27 cellular contexts compared by ENCODE assay signal in genomic region chr2:130846686-130847375, GRCh38. TPM values are rescaled to one million over a fixed set of nuclear protein-coding genes. Genes with fewer than 3 reads are reported as not detected.
DNase-seq lines count a peak whose midpoint lies in the region; ATAC-seq and TF ChIP-seq lines count a peak whose summit lies in the region.
"Had no signal": no experiment of that assay in that cellular context is flagged by ENCODE, and none has a peak within 500 bp of the region (broad histone marks: within the 10 kb centered on the region; RNA-seq: fewer than 3 reads in every experiment).

No MANE protein-coding gene starts in this region.

- no peak for TF ChIP-seq CTCF in H9 (conservative IDR thresholded peaks at IDR 0.05)
- TF ChIP-seq CTCF in RWPE2 (IDR thresholded peaks at IDR 0.05; ENCODE audit: poor library complexity, severe bottlenecking) = no peak
- TF ChIP-seq CTCF in fibroblast of lung (conservative IDR thresholded peaks at IDR 0.05 in 1 of 2, IDR thresholded peaks at IDR 0.05 in 1 of 2; ENCODE audit: low read depth in 1 of 2, low read length in 2 of 2) = no peak
- no peak for TF ChIP-seq CTCF in lower lobe of right lung (IDR thresholded peaks at IDR 0.05)

- WGBS in H9 (ENCODE audit: extremely low coverage, insufficient read length, low lambda C conversion rate) = no CpG with 5 or more reads among the region's 18 CpGs
- WGBS in trophoblast cell (ENCODE audit: extremely low coverage, insufficient coverage, insufficient read length) = no CpG with 5 or more reads among the region's 18 CpGs

- H4K8ac ChIP-seq in H9 (replicated peaks; ENCODE audit: insufficient read length, low read depth, low read length) (no peak overlapping the region), trophoblast cell (ENCODE audit: low read depth, low read length) (no peak overlapping the region)

- no peak overlapping the region; the same call in 1 of the 2 replicates for H3K14ac ChIP-seq in H9 (ENCODE audit: insufficient read depth, low read length)
- no peak overlapping the region for H3K14ac ChIP-seq in trophoblast cell (ENCODE audit: low read length)

- H3T11ph ChIP-seq in H9 (ENCODE audit: low read length) = no peak overlapping the region

- H3K79me2 ChIP-seq in H9 (ENCODE audit: insufficient read depth, low read length) = no peaks in the 10 kb centered on the region
- H3K79me2 ChIP-seq in fibroblast of lung (ENCODE audit: control insufficient read depth, insufficient read depth, low read length) = no peaks in the 10 kb centered on the region
- no peaks in the 10 kb centered on the region for H3K79me2 ChIP-seq in trophoblast cell (ENCODE audit: control insufficient read depth, insufficient read depth, low read length, poor library complexity)

- H2BK20ac ChIP-seq in H9 (ENCODE audit: low read depth, low read length, poor library complexity, severe bottlenecking) = no peak overlapping the region

- H3K9me3 ChIP-seq in H9 (ENCODE audit: control insufficient read depth, low read depth, low read length) = no peaks in the 10 kb centered on the region
- H3K9me3 ChIP-seq in RWPE2 (ENCODE audit: severe bottlenecking) = no peaks in the 10 kb centered on the region
- no peaks in the 10 kb centered on the region for H3K9me3 ChIP-seq in fibroblast of lung (ENCODE audit: control insufficient read depth, insufficient read depth, low read depth, low read length)
- no peaks in the 10 kb centered on the region for H3K9me3 ChIP-seq in trophoblast cell (ENCODE audit: insufficient read depth, low read depth, low read length)
- H3K9me3 ChIP-seq in lower lobe of right lung = no peaks in the 10 kb centered on the region
- H3K9me3 ChIP-seq: body of pancreas, MG63, tibial nerve had no signal

- H4K20me1 ChIP-seq in H9 (ENCODE audit: control insufficient read depth, insufficient read depth, insufficient read length) (no peaks in the 10 kb centered on the region), fibroblast of lung (ENCODE audit: control insufficient read depth, extremely low read depth, insufficient read depth, low read length) (no peaks in the 10 kb centered on the region)

- peak overlapping the region in 2 of 3 experiments; percentile 44 to 79; a peak in 2 of 7 replicates for H3K27ac Mint-ChIP-seq in H9
- H3K27ac Mint-ChIP-seq: activated CD4-positive, alpha-beta T cell treated with anti-CD3 and anti-CD28 coated beads, Interleukin-2, amount 10 ng/mL, durations not matched to agents 24 days and 14 days; activated CD8-positive, alpha-beta memory T cell treated with anti-CD3 and anti-CD28 coated beads, Interleukin-2, amount 10 ng/mL, durations not matched to agents 7 days and 5 days; activated naive CD8-positive, alpha-beta T cell had no signal

- H3K4ac ChIP-seq in H9 (ENCODE audit: low read depth, low read length) = no peak overlapping the region
- no peak overlapping the region for H3K4ac ChIP-seq in trophoblast cell (ENCODE audit: low read depth, low read length)

- H4K12ac ChIP-seq in trophoblast cell (ENCODE audit: low read depth, low read length) = no peak overlapping the region

- H2AK5ac ChIP-seq in H9 (ENCODE audit: insufficient read length, low read length) (no peak overlapping the region), trophoblast cell (ENCODE audit: low read length) (no peak overlapping the region)

- no peaks in the 10 kb centered on the region for H3K36me3 Mint-ChIP-seq in H9 (ENCODE audit: insufficient read depth in 1 of 3, low read depth in 3 of 3)
- H3K36me3 Mint-ChIP-seq: activated CD8-positive, alpha-beta memory T cell treated with anti-CD3 and anti-CD28 coated beads, Interleukin-2, amount 10 ng/mL, durations not matched to agents 7 days and 5 days; activated naive CD8-positive, alpha-beta T cell; naive B cell had no signal

- no peaks in the 10 kb centered on the region for H3K23me2 ChIP-seq in H9 (ENCODE audit: insufficient read length, low read depth, low read length, poor library complexity, severe bottlenecking)

- H3K56ac ChIP-seq in H9 (ENCODE audit: insufficient read length, low read depth, low read length) = no peak overlapping the region

- H4K5ac ChIP-seq in H9 (ENCODE audit: insufficient read length, low read depth, low read length) = no peak overlapping the region

- DNase-seq in H9 (no peak), RWPE2 (ENCODE audit: low spot score) (no peak), fibroblast of lung (ENCODE audit: low read depth in 2 of 2) (peak; percentile 31 to 85), trophoblast cell (peak; percentile 16 to 53), NCI-H345 treated with DMSO at 0.1 percent for 48 hours (lab: John Stamatoyannopoulos, UW; ENCODE audit: unreplicated experiment) (no peak), lower lobe of right lung (no peak)
- no peak for DNase-seq in stimulated activated CD4-positive, alpha-beta T cell treated with anti-CD3 and anti-CD28 coated beads, Interleukin-4, amount 100 ng/mL, for 4 hours
- DNase-seq: activated CD4-positive, alpha-beta T cell treated with anti-CD3 and anti-CD28 coated beads, Interleukin-2, amount 10 ng/mL, durations not matched to agents 24 days and 14 days; activated CD8-positive, alpha-beta memory T cell treated with anti-CD3 and anti-CD28 coated beads, Interleukin-2, amount 10 ng/mL, durations not matched to agents 7 days and 5 days; body of pancreas; dermis blood vessel endothelial cell; DMS79 treated with DMSO at 0.1 percent for 48 hours; foreskin fibroblast; hippocampal formation; islet precursor cell; MG63; naive B cell; NCI-H1436; NCI-H526; stimulated activated CD4-positive, alpha-beta T cell treated with anti-CD3 and anti-CD28 coated beads, Interleukin-2, amount 100 ng/mL, for 24 hours; stimulated activated naive CD8-positive, alpha-beta T cell treated with anti-CD3 and anti-CD28 coated beads, Interleukin-15, Interleukin-2, amounts not matched to agents 100 U/mL and 50 U/mL, for 24 hours; T-helper 1 cell had no signal

- H3K23ac ChIP-seq in H9 (ENCODE audit: insufficient read length, low read depth, low read length) (no peak overlapping the region), trophoblast cell (ENCODE audit: low read length) (no peak overlapping the region)

- intact Hi-C loops in lower lobe of right lung (cut with DNase I) = no loop called here

- H3K4me3 ChIP-seq in RWPE2 (ENCODE audit: severe bottlenecking) = no peak overlapping the region
- no peak overlapping the region for H3K4me3 ChIP-seq in fibroblast of lung (replicated peaks in 1 of 4; ENCODE audit: control extremely low read depth in 1 of 4, insufficient read depth in 1 of 4, low read depth in 3 of 4, low read length in 4 of 4)
- no peak overlapping the region for H3K4me3 ChIP-seq in trophoblast cell (ENCODE audit: low read depth, low read length)
- no peak overlapping the region for H3K4me3 ChIP-seq in lower lobe of right lung
- H3K4me3 ChIP-seq: body of pancreas, MG63, tibial nerve had no signal

- H3K27me3 ChIP-seq in H9 (ENCODE audit: insufficient read depth, low read length) = no peaks in the 10 kb centered on the region
- no peaks in the 10 kb centered on the region for H3K27me3 ChIP-seq in RWPE2 (ENCODE audit: insufficient read depth, poor library complexity, severe bottlenecking)
- H3K27me3 ChIP-seq in fibroblast of lung (ENCODE audit: control insufficient read depth, insufficient read depth, low read length) = no peaks in the 10 kb centered on the region
- no peaks in the 10 kb centered on the region for H3K27me3 ChIP-seq in trophoblast cell (ENCODE audit: insufficient read depth, low read length)
- H3K27me3 ChIP-seq in lower lobe of right lung (ENCODE audit: low read depth) = peaks cover 8% of the 10 kb centered on the region
- H3K27me3 ChIP-seq: body of pancreas, MG63, tibial nerve had no signal

- H3K4me1 Mint-ChIP-seq in H9 = peaks cover 21 to 22% of the 10 kb centered on the region in 2 experiments
- H3K4me1 Mint-ChIP-seq: activated CD4-positive, alpha-beta T cell treated with anti-CD3 and anti-CD28 coated beads, Interleukin-2, amount 10 ng/mL, durations not matched to agents 24 days and 14 days; activated CD8-positive, alpha-beta memory T cell treated with anti-CD3 and anti-CD28 coated beads, Interleukin-2, amount 10 ng/mL, durations not matched to agents 7 days and 5 days; naive B cell had no signal

- H3K4me3 Mint-ChIP-seq in H9 = no peak overlapping the region
- H3K4me3 Mint-ChIP-seq: activated CD4-positive, alpha-beta T cell treated with anti-CD3 and anti-CD28 coated beads, Interleukin-2, amount 10 ng/mL, durations not matched to agents 24 days and 14 days; activated CD8-positive, alpha-beta memory T cell treated with anti-CD3 and anti-CD28 coated beads, Interleukin-2, amount 10 ng/mL, durations not matched to agents 7 days and 5 days; activated naive CD8-positive, alpha-beta T cell; naive B cell had no signal

- H4K91ac ChIP-seq in H9 (ENCODE audit: insufficient read length, low read depth, low read length) (no peak overlapping the region), trophoblast cell (ENCODE audit: low read depth, low read length) (no peak overlapping the region)

- ATAC-seq in RWPE2 (ENCODE audit: low read depth) (peak; percentile 38; the same call in 2 of the 3 replicates), HG03521 (IDR thresholded peaks at IDR 0.05; ENCODE audit: unreplicated experiment) (no peak), lower lobe of right lung (no peak)
- ATAC-seq: activated CD8-positive, alpha-beta memory T cell treated with anti-CD3 and anti-CD28 coated beads, Interleukin-2, amount 10 ng/mL, durations not matched to agents 7 days and 5 days; body of pancreas; HepG2; stimulated activated naive CD8-positive, alpha-beta T cell treated with anti-CD3 and anti-CD28 coated beads, Interleukin-15, Interleukin-2, amounts not matched to agents 100 U/mL and 50 U/mL, for 24 hours had no signal

- H3K4me2 ChIP-seq in H9 (ENCODE audit: insufficient read depth, insufficient read length, low read length) (no peak overlapping the region), fibroblast of lung (ENCODE audit: extremely low read depth, insufficient read depth, low read length) (no peak overlapping the region), trophoblast cell (ENCODE audit: low read length) (no peak overlapping the region)

- H3K9me3 Mint-ChIP-seq in H9 = no peaks in the 10 kb centered on the region
- H3K9me3 Mint-ChIP-seq: activated CD4-positive, alpha-beta T cell treated with anti-CD3 and anti-CD28 coated beads, Interleukin-2, amount 10 ng/mL, durations not matched to agents 24 days and 14 days; naive B cell had no signal

- H2AFZ ChIP-seq in H9 (ENCODE audit: low read length) = no peak overlapping the region
- no peak overlapping the region for H2AFZ ChIP-seq in fibroblast of lung (ENCODE audit: low read length)
- H2AFZ ChIP-seq in trophoblast cell (ENCODE audit: insufficient read depth, low read length, poor library complexity) = no peak overlapping the region

- H2BK120ac ChIP-seq in H9 (ENCODE audit: low read depth, low read length, poor library complexity, severe bottlenecking) = no peak overlapping the region
- no peak overlapping the region for H2BK120ac ChIP-seq in trophoblast cell (ENCODE audit: insufficient read depth, low read length, poor library complexity)

- H3K18ac ChIP-seq in H9 (ENCODE audit: insufficient read length, low read depth, low read length) = no peak overlapping the region
- no peak overlapping the region for H3K18ac ChIP-seq in trophoblast cell (ENCODE audit: low read length)

- H3K9ac ChIP-seq in H9 (ENCODE audit: extremely low read depth, insufficient read length, low read length) = no peak overlapping the region
- H3K9ac ChIP-seq in fibroblast of lung (ENCODE audit: insufficient read depth, low read length) = no peak overlapping the region
- H3K9ac ChIP-seq in trophoblast cell (ENCODE audit: low read length) = no peak overlapping the region

- no peaks in the 10 kb centered on the region for H3K79me1 ChIP-seq in H9 (ENCODE audit: insufficient read depth, low read depth, low read length, poor library complexity, severe bottlenecking)
- no peaks in the 10 kb centered on the region for H3K79me1 ChIP-seq in trophoblast cell (ENCODE audit: low read length)

- H2BK5ac ChIP-seq in H9 (ENCODE audit: insufficient read length, low read length) = no peak overlapping the region
- no peak overlapping the region for H2BK5ac ChIP-seq in trophoblast cell (ENCODE audit: low read depth, low read length, poor library complexity)

- no peaks in the 10 kb centered on the region for H3K36me3 ChIP-seq in RWPE2 (ENCODE audit: low read depth)
- no peaks in the 10 kb centered on the region for H3K36me3 ChIP-seq in fibroblast of lung (ENCODE audit: control insufficient read depth, insufficient read depth, low read length)
- H3K36me3 ChIP-seq in trophoblast cell (ENCODE audit: control insufficient read depth in 1 of 2, insufficient read depth in 2 of 2, low read length in 2 of 2) = no peaks in the 10 kb centered on the region
- no peaks in the 10 kb centered on the region for H3K36me3 ChIP-seq in lower lobe of right lung
- H3K36me3 ChIP-seq: MG63, tibial nerve had no signal

- H2BK15ac ChIP-seq in H9 (ENCODE audit: low read depth, low read length) = no peak overlapping the region

- H2BK12ac ChIP-seq in H9 (ENCODE audit: insufficient read length, low read depth, low read length) (no peak overlapping the region), trophoblast cell (ENCODE audit: low read length) (no peak overlapping the region)

- H3K27ac ChIP-seq in H9 (ENCODE audit: insufficient read length, low read depth, low read length) (no peak overlapping the region), RWPE2 (ENCODE audit: poor library complexity, severe bottlenecking) (peak overlapping the region; percentile 44), fibroblast of lung (ENCODE audit: insufficient read depth, low read length) (no peak overlapping the region), trophoblast cell (ENCODE audit: low read depth, low read length) (no peak overlapping the region), lower lobe of right lung (no peak overlapping the region)
- H3K27ac ChIP-seq: body of pancreas, epithelial cell of prostate, tibial nerve had no signal

- no peaks in the 10 kb centered on the region for H3K4me1 ChIP-seq in H9 (ENCODE audit: insufficient read depth, low read length)
- peaks cover 19% of the 10 kb centered on the region for H3K4me1 ChIP-seq in RWPE2 (ENCODE audit: insufficient read depth, poor library complexity, severe bottlenecking)
- H3K4me1 ChIP-seq in fibroblast of lung (ENCODE audit: control insufficient read depth, extremely low read depth, insufficient read depth, low read length) = no peaks in the 10 kb centered on the region
- H3K4me1 ChIP-seq in trophoblast cell (ENCODE audit: control insufficient read depth in 1 of 2, insufficient read depth in 2 of 2, low read length in 2 of 2) = no peaks in the 10 kb centered on the region
- H3K4me1 ChIP-seq in lower lobe of right lung = no peaks in the 10 kb centered on the region
- H3K4me1 ChIP-seq: tibial nerve had no signal

- H3K27me3 Mint-ChIP-seq in H9 (ENCODE audit: low read depth) = peaks cover 8% of the 10 kb centered on the region; the same call in 1 of the 2 replicates
- H3K27me3 Mint-ChIP-seq: activated CD8-positive, alpha-beta memory T cell treated with anti-CD3 and anti-CD28 coated beads, Interleukin-2, amount 10 ng/mL, durations not matched to agents 7 days and 5 days; activated naive CD8-positive, alpha-beta T cell had no signal

RNA-seq across cellular contexts. Expression of gene ARHGEF4, which starts 10.1 kb away (rescaled TPM):
- total RNA-seq in H9 (2021) = 12.5 and 12.6 TPM in 2 replicates
- 0.83 and 1.5 TPM in 2 replicates for total RNA-seq in fibroblast of lung
- polyA plus RNA-seq in fibroblast of lung = 0.05 and 0.66 TPM in 2 replicates
- 0.30 and 0.60 TPM in 2 replicates for polyA plus RNA-seq in fibroblast of lung (2012)
- polyA minus RNA-seq in fibroblast of lung (ENCODE audit: low replicate concordance) = not detected in 2 replicates
- 8.8 TPM in 2 replicates for polyA plus RNA-seq in trophoblast cell (2013)
- 9.1 TPM for total RNA-seq in lower lobe of right lung

Comparison
In these comparisons a context has a peak if more than half of its experiments do, and no peak if none do; other contexts are left out.
1. DNase-seq: peak in fibroblast of lung (2 of 2) and trophoblast cell (2 of 2); none in H9 (single experiment), RWPE2 (single experiment), NCI-H345 treated with DMSO at 0.1 percent for 48 hours (single experiment), lower lobe of right lung (single experiment) and stimulated activated CD4-positive, alpha-beta T cell treated with anti-CD3 and anti-CD28 coated beads, Interleukin-4, amount 100 ng/mL, for 4 hours (0 of 2).